8 cellular contexts compared by ENCODE assay signal in the genomic region with DNA sequence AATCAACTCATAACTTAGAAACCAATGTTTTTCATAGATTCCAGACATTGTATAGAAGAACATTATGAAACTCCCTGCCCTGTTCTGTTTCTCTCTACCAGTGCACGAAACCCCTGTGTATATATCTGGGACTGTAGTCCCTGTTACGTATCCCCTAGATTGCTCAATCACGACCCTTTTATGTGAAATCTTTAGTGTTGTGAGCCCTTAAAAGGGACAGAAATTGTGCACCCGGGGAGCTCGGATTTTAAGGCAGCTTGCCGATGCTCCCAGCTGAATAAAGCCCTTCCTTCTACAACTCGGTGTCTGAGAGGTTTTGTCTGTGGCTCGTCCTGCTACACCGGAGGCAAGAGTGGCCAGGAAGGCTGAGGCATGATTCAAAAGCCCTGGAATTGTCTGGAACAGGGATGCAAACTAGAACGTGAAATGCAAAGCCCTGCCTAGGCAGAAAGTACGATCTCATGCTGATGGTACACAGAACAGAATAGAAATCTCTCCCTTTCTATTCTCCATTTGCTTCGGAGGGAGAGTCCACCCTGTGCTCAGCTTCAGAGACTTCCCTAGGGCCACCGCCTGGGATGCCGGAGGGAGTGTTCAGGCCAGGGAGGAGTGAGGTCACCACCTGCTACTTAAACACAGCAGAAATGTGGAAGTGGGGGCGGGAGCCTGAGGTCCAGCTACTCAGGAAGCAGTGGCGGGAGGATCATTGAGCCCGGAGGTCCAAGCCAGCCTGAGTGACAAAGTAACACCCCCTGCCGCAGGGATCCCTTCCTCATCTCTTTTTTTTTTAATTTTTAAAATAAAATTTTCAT. TPM values are rescaled to one million over a fixed set of nuclear protein-coding genes. Genes with fewer than 3 reads are reported as not detected.
DNase-seq lines count a peak whose midpoint lies in the region; ATAC-seq and TF ChIP-seq lines count a peak whose summit lies in the region.

No MANE protein-coding gene starts in this region.

- peaks cover 29% of the 10 kb centered on the region for H3K4me1 Mint-ChIP-seq in chondrocyte (ENCODE audit: low read depth)

- H3K27me3 ChIP-seq in lower lobe of right lung (ENCODE audit: low read depth) (no peaks in the 10 kb centered on the region), transverse colon (no peaks in the 10 kb centered on the region)

- TF ChIP-seq CTCF in chondrocyte (IDR thresholded peaks at IDR 0.05), result no peak
- no peak for TF ChIP-seq CTCF in lower lobe of right lung (IDR thresholded peaks at IDR 0.05)
- TF ChIP-seq CTCF in transverse colon (IDR thresholded peaks at IDR 0.05), result no peak

- ATAC-seq in lower lobe of right lung (peak; percentile 81 to 86), HG02938 (IDR thresholded peaks at IDR 0.05; ENCODE audit: unreplicated experiment) (no peak)

- no peak for TF ChIP-seq EP300 in transverse colon (IDR thresholded peaks at IDR 0.05; ENCODE audit: low read depth)

- H3K4me3 Mint-ChIP-seq in chondrocyte (ENCODE audit: unreplicated experiment), result peak overlapping the region; percentile 92

- DNase-seq in Daoy (ENCODE audit: low read depth) (peak; percentile 66), NOMO-1 treated with DMSO at 0.1 percent for 48 hours (lab: John Stamatoyannopoulos, UW; ENCODE audit: unreplicated experiment) (peak; percentile 63), chondrocyte (ENCODE audit: low spot score) (no peak), lower lobe of right lung (peak; percentile 88), transverse colon (peak; percentile 74), NCI-H2196 treated with DMSO at 0.1 percent for 48 hours (lab: John Stamatoyannopoulos, UW; ENCODE audit: unreplicated experiment) (no peak)
- no peak for DNase-seq in activated CD4-positive, alpha-beta T cell treated with anti-CD3 and anti-CD28 coated beads, Interleukin-2, amount 50 U/mL, for 4 hours

- no peaks in the 10 kb centered on the region for H3K27me3 Mint-ChIP-seq in chondrocyte (ENCODE audit: low read depth)

- in situ Hi-C loops in transverse colon (cut with MboI; ENCODE audit: low pct_ligation_motif_present in 1 of 4, low pct_unique_long_range_greater_than_20kb in 1 of 4, low sequenced_read_pairs in 3 of 4), result no loop called here

- TF ChIP-seq POLR2A in transverse colon (IDR thresholded peaks at IDR 0.05), result peak; percentile 18

- 23 to 35% methylated on average over 4 to 18 of the region's 18 CpGs for WGBS in transverse colon (ENCODE audit: low coverage in 1 of 2), 2 donors

- H3K27ac ChIP-seq in lower lobe of right lung (peak overlapping the region; percentile 88), transverse colon (peak overlapping the region; percentile 90 to 97 (median 96))

- H3K9me3 ChIP-seq in lower lobe of right lung (no peaks in the 10 kb centered on the region), transverse colon (no peaks in the 10 kb centered on the region)

- H3K36me3 ChIP-seq in lower lobe of right lung (peaks cover 13% of the 10 kb centered on the region), transverse colon (peaks cover 0 to 14% (median 6%) of the 10 kb centered on the region in 4 donors)

- H3K36me3 Mint-ChIP-seq in chondrocyte (ENCODE audit: low read depth), result peaks cover 6% of the 10 kb centered on the region

- H3K27ac Mint-ChIP-seq in chondrocyte (ENCODE audit: unreplicated experiment), result peak overlapping the region; percentile 97

- H3K4me1 ChIP-seq in lower lobe of right lung (peaks cover 16% of the 10 kb centered on the region), transverse colon (peaks cover 8 to 26% (median 13%) of the 10 kb centered on the region in 4 donors)

- no peaks in the 10 kb centered on the region for H3K9me3 Mint-ChIP-seq in chondrocyte (ENCODE audit: low read depth)

- H3K4me3 ChIP-seq in lower lobe of right lung (peak overlapping the region; percentile 76), transverse colon (peak overlapping the region; percentile 49 to 88 (median 67))

- intact Hi-C loops in lower lobe of right lung (cut with DNase I), result no loop called here
- intact Hi-C loops in transverse colon (cut with DNase I; ENCODE audit: low total_unique reads), result no loop called here

RNA-seq across cellular contexts. Expression of a gene that starts 0.8 kb away (rescaled TPM):
- 3.0 TPM in 2 replicates for total RNA-seq in Daoy (2014; rRNA removed; shearing (Covaris generic))
- total RNA-seq in chondrocyte, result 4.4 to 5.4 TPM (median 5.0 TPM) in 3 replicates
- total RNA-seq in lower lobe of right lung, result 8.8 TPM
- total RNA-seq in transverse colon, result 10 to 100 TPM in 3 of 4 donors, 1 to 10 TPM in 1; 3.4 to 12.6 (median 11.8) TPM

RNA-seq across cellular contexts. Expression of a gene that starts 26.6 kb away (rescaled TPM):
- 7.6 and 10.5 TPM in 2 replicates for total RNA-seq in Daoy (2014; rRNA removed; shearing (Covaris generic))
- total RNA-seq in chondrocyte (15.6 to 19.8 TPM (median 16.0 TPM) in 3 replicates), lower lobe of right lung (19.7 TPM), transverse colon (10 to 100 TPM in 2 of 4 donors, 1 to 10 TPM in 2; 2.8 to 23.1 (median 11.5) TPM)

RNA-seq across cellular contexts. Expression of a gene that starts 38.7 kb away (rescaled TPM):
- 6.3 and 15.1 TPM in 2 replicates for total RNA-seq in Daoy (2014; rRNA removed; shearing (Covaris generic))
- total RNA-seq in chondrocyte (8.2 to 9.3 TPM (median 8.7 TPM) in 3 replicates), lower lobe of right lung (12.0 TPM), transverse colon (100 to 1,000 TPM in 1 of 4 donors, 10 to 100 TPM in 2, 1 to 10 TPM in 1; 6.0 to 150 (median 13.9) TPM)

Comparison
In these comparisons a context has a peak if more than half of its experiments do, and no peak if none do; other contexts are left out.
1. DNase-seq: peak in Daoy (single experiment), NOMO-1 treated with DMSO at 0.1 percent for 48 hours (single experiment), lower lobe of right lung (single experiment) and transverse colon (single experiment); none in chondrocyte (single experiment), activated CD4-positive, alpha-beta T cell treated with anti-CD3 and anti-CD28 coated beads, Interleukin-2, amount 50 U/mL, for 4 hours (0 of 2) and NCI-H2196 treated with DMSO at 0.1 percent for 48 hours (single experiment).